ENCODE assay signal across 9 cellular contexts in genomic region chr17:65656390-65657250, GRCh38.
DNase-seq lines count a peak whose midpoint lies in the region; ATAC-seq and TF ChIP-seq lines count a peak whose summit lies in the region.
"Had no signal": no experiment of that assay in that cellular context is flagged by ENCODE, and none has a peak within 500 bp of the region (broad histone marks: within the 10 kb centered on the region; RNA-seq: fewer than 3 reads in every experiment).

No MANE protein-coding gene starts in this region.

- intact Hi-C loops in activated CD4-positive, alpha-beta T cell treated with anti-CD3 and anti-CD28 coated beads, Interleukin-2, amount 10 ng/mL, durations not matched to agents 24 days and 14 days (cut with micrococcal nuclease) = loop anchor here (2.0 to 10.0 kb wide), 2 partner anchors 102 to 144 kb away; no protein-coding TSS in a partner anchor
- intact Hi-C loops in left ventricle myocardium inferior (cut with micrococcal nuclease) (no loop called here), colonic mucosa (cut with DNase I) (no loop called here)

- no peaks in the 10 kb centered on the region for H3K27me3 ChIP-seq in left ventricle myocardium inferior (ENCODE audit: low read depth)
- no peaks in the 10 kb centered on the region for H3K27me3 ChIP-seq in colonic mucosa
- H3K27me3 ChIP-seq: gastrocnemius medialis had no signal

- no peaks in the 10 kb centered on the region for H3K27me3 Mint-ChIP-seq in activated CD4-positive, alpha-beta T cell treated with anti-CD3 and anti-CD28 coated beads, Interleukin-2, amount 10 ng/mL, durations not matched to agents 24 days and 14 days
- no peaks in the 10 kb centered on the region for H3K27me3 Mint-ChIP-seq in activated naive CD4-positive, alpha-beta T cell treated with anti-CD3 and anti-CD28 coated beads, Interleukin-2, amount 50 U/mL, for 24 hours

- H3K4me3 ChIP-seq in left ventricle myocardium inferior = no peak overlapping the region
- no peak overlapping the region for H3K4me3 ChIP-seq in colonic mucosa
- H3K4me3 ChIP-seq: gastrocnemius medialis had no signal

- H3K27ac ChIP-seq in left ventricle myocardium inferior (replicated peaks) (no peak overlapping the region), colonic mucosa (no peak overlapping the region)
- H3K27ac ChIP-seq: gastrocnemius medialis had no signal

- H3K36me3 ChIP-seq in left ventricle myocardium inferior (no peaks in the 10 kb centered on the region), colonic mucosa (no peaks in the 10 kb centered on the region)
- H3K36me3 ChIP-seq: gastrocnemius medialis had no signal

- H3K4me3 Mint-ChIP-seq in activated CD4-positive, alpha-beta T cell treated with anti-CD3 and anti-CD28 coated beads, Interleukin-2, amount 10 ng/mL, durations not matched to agents 24 days and 14 days = no peak overlapping the region
- no peak overlapping the region for H3K4me3 Mint-ChIP-seq in activated naive CD4-positive, alpha-beta T cell treated with anti-CD3 and anti-CD28 coated beads, Interleukin-2, amount 50 U/mL, for 24 hours

- peak; percentile 88 for ATAC-seq in HG02885 (IDR thresholded peaks at IDR 0.05; ENCODE audit: poor library complexity, unreplicated experiment)
- ATAC-seq: gastrocnemius medialis had no signal

- no peaks in the 10 kb centered on the region for H3K9me3 Mint-ChIP-seq in activated CD4-positive, alpha-beta T cell treated with anti-CD3 and anti-CD28 coated beads, Interleukin-2, amount 10 ng/mL, durations not matched to agents 24 days and 14 days
- no peaks in the 10 kb centered on the region for H3K9me3 Mint-ChIP-seq in activated naive CD4-positive, alpha-beta T cell treated with anti-CD3 and anti-CD28 coated beads, Interleukin-2, amount 50 U/mL, for 24 hours

- H3K36me3 Mint-ChIP-seq in activated CD4-positive, alpha-beta T cell treated with anti-CD3 and anti-CD28 coated beads, Interleukin-2, amount 10 ng/mL, durations not matched to agents 24 days and 14 days (ENCODE audit: low read depth) = no peaks in the 10 kb centered on the region
- no peaks in the 10 kb centered on the region for H3K36me3 Mint-ChIP-seq in activated naive CD4-positive, alpha-beta T cell treated with anti-CD3 and anti-CD28 coated beads, Interleukin-2, amount 50 U/mL, for 24 hours

- H3K27ac Mint-ChIP-seq in activated CD4-positive, alpha-beta T cell treated with anti-CD3 and anti-CD28 coated beads, Interleukin-2, amount 10 ng/mL, durations not matched to agents 24 days and 14 days = no peak overlapping the region
- peak overlapping the region; percentile 2 for H3K27ac Mint-ChIP-seq in activated naive CD4-positive, alpha-beta T cell treated with anti-CD3 and anti-CD28 coated beads, Interleukin-2, amount 50 U/mL, for 24 hours

- no peak overlapping the region for H3K9ac ChIP-seq in colonic mucosa (ENCODE audit: low read depth in 2 of 2, low read length in 2 of 2)

- peak; percentile 51 to 62 for DNase-seq in activated CD4-positive, alpha-beta T cell treated with anti-CD3 and anti-CD28 coated beads, Interleukin-2, amount 50 U/mL, for 48 hours
- no peak for DNase-seq in activated CD4-positive, alpha-beta T cell treated with anti-CD3 and anti-CD28 coated beads, Interleukin-2, amount 10 ng/mL, durations not matched to agents 24 days and 14 days
- DNase-seq in stimulated activated CD8-positive, alpha-beta memory T cell treated with anti-CD3 and anti-CD28 coated beads, Interleukin-15, amount 100 ng/mL, for 48 hours (ENCODE audit: low read depth in 2 of 2) = peak; percentile 11 to 58
- DNase-seq in left ventricle myocardium inferior (no peak), colonic mucosa (no peak), AG08395 (ENCODE audit: low spot score) (no peak)
- DNase-seq: gastrocnemius medialis had no signal

- TF ChIP-seq CTCF in left ventricle myocardium inferior (IDR thresholded peaks at IDR 0.05; ENCODE audit: borderline replicate concordance) (no peak), colonic mucosa (IDR thresholded peaks at IDR 0.05) (no peak)

- H3K4me1 Mint-ChIP-seq in activated CD4-positive, alpha-beta T cell treated with anti-CD3 and anti-CD28 coated beads, Interleukin-2, amount 10 ng/mL, durations not matched to agents 24 days and 14 days = no peaks in the 10 kb centered on the region
- peaks cover 25% of the 10 kb centered on the region for H3K4me1 Mint-ChIP-seq in activated naive CD4-positive, alpha-beta T cell treated with anti-CD3 and anti-CD28 coated beads, Interleukin-2, amount 50 U/mL, for 24 hours

- H3K4me1 ChIP-seq in left ventricle myocardium inferior (no peaks in the 10 kb centered on the region), colonic mucosa (no peaks in the 10 kb centered on the region)
- H3K4me1 ChIP-seq: gastrocnemius medialis had no signal

- H3K9me3 ChIP-seq in left ventricle myocardium inferior (replicated peaks) (no peaks in the 10 kb centered on the region), colonic mucosa (no peaks in the 10 kb centered on the region)
- H3K9me3 ChIP-seq: gastrocnemius medialis had no signal

Comparison
In these comparisons a context has a peak if more than half of its experiments do, and no peak if none do; other contexts are left out.
1. DNase-seq: peak in activated CD4-positive, alpha-beta T cell treated with anti-CD3 and anti-CD28 coated beads, Interleukin-2, amount 50 U/mL, for 48 hours (2 of 2) and stimulated activated CD8-positive, alpha-beta memory T cell treated with anti-CD3 and anti-CD28 coated beads, Interleukin-15, amount 100 ng/mL, for 48 hours (2 of 2); none in activated CD4-positive, alpha-beta T cell treated with anti-CD3 and anti-CD28 coated beads, Interleukin-2, amount 10 ng/mL, durations not matched to agents 24 days and 14 days (single experiment), left ventricle myocardium inferior (single experiment), colonic mucosa (single experiment) and AG08395 (single experiment).